16 cellular contexts compared by ENCODE assay signal in genomic region chr1:248432201-248432600, GRCh38. TPM values are rescaled to one million over a fixed set of nuclear protein-coding genes. Genes with fewer than 3 reads are reported as not detected.
"Had no signal": no experiment of that assay in that cellular context is flagged by ENCODE, and none has a peak within 500 bp of the region (broad histone marks: within the 10 kb centered on the region; RNA-seq: fewer than 3 reads in every experiment).

No MANE protein-coding gene starts in this region.

RNA-seq across cellular contexts. Expression of gene OR2T2, which starts 13.2 kb away (rescaled TPM):
- total RNA-seq: activated CD8-positive, alpha-beta T cell treated with anti-CD3 and anti-CD28 coated beads, Interleukin-2, amount 10 ng/mL, durations not matched to agents 7 days and 5 days; activated T-helper 1 cell treated with anti-CD3 and anti-CD28 coated beads, Interleukin-12 subunit alpha, Interleukin-12 subunit beta, Interleukin-2, Interleukin-4 antibody, amounts not matched to agents 30 ng/mL and 10 ng/mL and 1 ng/mL, durations not matched to agents 14 hours and 24 hours and 36 hours; endodermal cell; esophagus squamous epithelium; gastrocnemius medialis; left ventricle myocardium inferior; lung microvascular endothelial cell; mesothelial cell of epicardium; natural killer cell; osteoblast; posterior vena cava; renal cortical epithelial cell; sciatic nerve; temporal lobe; transverse colon had no signal
- polyA plus RNA-seq: small intestine had no signal

RNA-seq across cellular contexts. Expression of gene OR2T1, which starts 29.4 kb away (rescaled TPM):
- total RNA-seq: activated CD8-positive, alpha-beta T cell treated with anti-CD3 and anti-CD28 coated beads, Interleukin-2, amount 10 ng/mL, durations not matched to agents 7 days and 5 days; activated T-helper 1 cell treated with anti-CD3 and anti-CD28 coated beads, Interleukin-12 subunit alpha, Interleukin-12 subunit beta, Interleukin-2, Interleukin-4 antibody, amounts not matched to agents 30 ng/mL and 10 ng/mL and 1 ng/mL, durations not matched to agents 14 hours and 24 hours and 36 hours; endodermal cell; esophagus squamous epithelium; gastrocnemius medialis; left ventricle myocardium inferior; lung microvascular endothelial cell; mesothelial cell of epicardium; natural killer cell; osteoblast; posterior vena cava; renal cortical epithelial cell; sciatic nerve; temporal lobe; transverse colon had no signal
- polyA plus RNA-seq: small intestine had no signal

RNA-seq across cellular contexts. Expression of gene OR2T3, which starts 41.0 kb away (rescaled TPM):
- total RNA-seq: activated CD8-positive, alpha-beta T cell treated with anti-CD3 and anti-CD28 coated beads, Interleukin-2, amount 10 ng/mL, durations not matched to agents 7 days and 5 days; activated T-helper 1 cell treated with anti-CD3 and anti-CD28 coated beads, Interleukin-12 subunit alpha, Interleukin-12 subunit beta, Interleukin-2, Interleukin-4 antibody, amounts not matched to agents 30 ng/mL and 10 ng/mL and 1 ng/mL, durations not matched to agents 14 hours and 24 hours and 36 hours; endodermal cell; esophagus squamous epithelium; gastrocnemius medialis; left ventricle myocardium inferior; lung microvascular endothelial cell; mesothelial cell of epicardium; natural killer cell; osteoblast; posterior vena cava; renal cortical epithelial cell; sciatic nerve; temporal lobe; transverse colon had no signal
- polyA plus RNA-seq: small intestine had no signal

RNA-seq across cellular contexts. Expression of gene OR2T5, which starts 56.2 kb away (rescaled TPM):
- total RNA-seq: activated CD8-positive, alpha-beta T cell treated with anti-CD3 and anti-CD28 coated beads, Interleukin-2, amount 10 ng/mL, durations not matched to agents 7 days and 5 days; activated T-helper 1 cell treated with anti-CD3 and anti-CD28 coated beads, Interleukin-12 subunit alpha, Interleukin-12 subunit beta, Interleukin-2, Interleukin-4 antibody, amounts not matched to agents 30 ng/mL and 10 ng/mL and 1 ng/mL, durations not matched to agents 14 hours and 24 hours and 36 hours; endodermal cell; esophagus squamous epithelium; gastrocnemius medialis; left ventricle myocardium inferior; lung microvascular endothelial cell; mesothelial cell of epicardium; natural killer cell; osteoblast; posterior vena cava; renal cortical epithelial cell; sciatic nerve; temporal lobe; transverse colon had no signal
- polyA plus RNA-seq: small intestine had no signal

RNA-seq across cellular contexts. Expression of gene OR2T6, which starts 56.7 kb away (rescaled TPM):
- total RNA-seq: activated CD8-positive, alpha-beta T cell treated with anti-CD3 and anti-CD28 coated beads, Interleukin-2, amount 10 ng/mL, durations not matched to agents 7 days and 5 days; activated T-helper 1 cell treated with anti-CD3 and anti-CD28 coated beads, Interleukin-12 subunit alpha, Interleukin-12 subunit beta, Interleukin-2, Interleukin-4 antibody, amounts not matched to agents 30 ng/mL and 10 ng/mL and 1 ng/mL, durations not matched to agents 14 hours and 24 hours and 36 hours; endodermal cell; esophagus squamous epithelium; gastrocnemius medialis; left ventricle myocardium inferior; lung microvascular endothelial cell; mesothelial cell of epicardium; natural killer cell; osteoblast; posterior vena cava; renal cortical epithelial cell; sciatic nerve; temporal lobe; transverse colon had no signal
- polyA plus RNA-seq: small intestine had no signal
